In genomic region chr10:88849224-88849623, GRCh38 we compare ENCODE assay signal across 16 cellular contexts. TPM values are rescaled to one million over a fixed set of nuclear protein-coding genes. Genes with fewer than 3 reads are reported as not detected.
DNase-seq lines count a peak whose midpoint lies in the region; ATAC-seq and TF ChIP-seq lines count a peak whose summit lies in the region.
"Had no signal": no experiment of that assay in that cellular context is flagged by ENCODE, and none has a peak within 500 bp of the region (broad histone marks: within the 10 kb centered on the region; RNA-seq: fewer than 3 reads in every experiment).

No MANE protein-coding gene starts in this region.

- CTCF ChIA-PET in PC-9 (lab: Charles Lee): interaction anchor here (1.2 kb wide), 1 partner anchor 83 kb away, joined by 5 read pairs; no protein-coding TSS in a partner anchor

- intact Hi-C loops in PC-9 (cut with micrococcal nuclease; ENCODE audit: unreplicated experiment): no loop called here
- intact Hi-C loops in left lung (cut with DNase I): no loop called here

- H3K9me2 ChIP-seq in PC-9 (ENCODE audit: insufficient read depth): no peaks in the 10 kb centered on the region

- peaks cover 24% of the 10 kb centered on the region for H3K4me1 Mint-ChIP-seq in activated T-cell treated with anti-CD3 and anti-CD28 coated beads, Interleukin-2, amount 50 U/mL, for 24 hours (ENCODE audit: low read depth)

- peaks cover 6% of the 10 kb centered on the region; the same call in 1 of the 2 replicates for H3K9me3 ChIP-seq in PC-9 (ENCODE audit: insufficient read depth, low read depth)
- no peaks in the 10 kb centered on the region for H3K9me3 ChIP-seq in left lung

- no peaks in the 10 kb centered on the region for H4K20me1 ChIP-seq in PC-9 (ENCODE audit: insufficient read depth)

- TF ChIP-seq CTCF in PC-9 (conservative IDR thresholded peaks at IDR 0.05): no peak
- TF ChIP-seq CTCF in left lung (IDR thresholded peaks at IDR 0.05): no peak

- H3K4me1 ChIP-seq in PC-9 (replicated peaks; ENCODE audit: insufficient read depth) (peaks cover 52% of the 10 kb centered on the region), left lung (peaks cover 7 to 65% of the 10 kb centered on the region in 2 donors)

- H3K27me3 Mint-ChIP-seq in activated T-cell treated with anti-CD3 and anti-CD28 coated beads, Interleukin-2, amount 50 U/mL, for 24 hours: peaks cover 5% of the 10 kb centered on the region

- peaks cover 35% of the 10 kb centered on the region for H3K79me2 ChIP-seq in PC-9 (ENCODE audit: low read depth)

- peak overlapping the region; percentile 92 for H3K27ac Mint-ChIP-seq in activated T-cell treated with anti-CD3 and anti-CD28 coated beads, Interleukin-2, amount 50 U/mL, for 24 hours

- no TSS peak for BruUV-seq in PC-9 (replicated peaks; lab: Mats Ljungman, UMichigan)

- peak overlapping the region; percentile 21 for H3K4me3 Mint-ChIP-seq in activated T-cell treated with anti-CD3 and anti-CD28 coated beads, Interleukin-2, amount 50 U/mL, for 24 hours
- H3K4me3 Mint-ChIP-seq: activated naive CD4-positive, alpha-beta T cell treated with anti-CD3 and anti-CD28 coated beads, Interleukin-2, amount 50 U/mL, for 24 hours had no signal

- H3K9me3 Mint-ChIP-seq in activated T-cell treated with anti-CD3 and anti-CD28 coated beads, Interleukin-2, amount 50 U/mL, for 24 hours: no peaks in the 10 kb centered on the region
- H3K9me3 Mint-ChIP-seq: activated naive CD4-positive, alpha-beta T cell treated with anti-CD3 and anti-CD28 coated beads, Interleukin-2, amount 50 U/mL, for 24 hours had no signal

- H3K4me2 ChIP-seq in PC-9: peak overlapping the region; percentile 92

- H3K27me3 ChIP-seq in PC-9 (ENCODE audit: insufficient read depth, low read depth) (no peaks in the 10 kb centered on the region), left lung (no peaks in the 10 kb centered on the region)

- no peaks in the 10 kb centered on the region for H3K36me3 Mint-ChIP-seq in activated T-cell treated with anti-CD3 and anti-CD28 coated beads, Interleukin-2, amount 50 U/mL, for 24 hours (ENCODE audit: low read depth)
- H3K36me3 Mint-ChIP-seq: activated naive CD4-positive, alpha-beta T cell treated with anti-CD3 and anti-CD28 coated beads, Interleukin-2, amount 50 U/mL, for 24 hours had no signal

- DNase-seq in activated T-cell treated with anti-CD3 and anti-CD28 coated beads, Interleukin-2, amount 50 U/mL, for 24 hours: no peak
- DNase-seq in activated T-cell treated with anti-CD3 and anti-CD28 coated beads, Interleukin-2, amount 50 U/mL, for 48 hours: no peak
- DNase-seq in PC-9 (no peak), epithelial cell of prostate (ENCODE audit: low read depth, low spot score) (no peak), left lung (no peak)
- no peak for DNase-seq in stimulated activated naive CD8-positive, alpha-beta T cell treated with anti-CD3 and anti-CD28 coated beads, Interleukin-15, Interleukin-2, amounts not matched to agents 100 U/mL and 50 U/mL, for 24 hours
- DNase-seq: activated CD4-positive, CD25-positive, alpha-beta regulatory T cell; DND-41; glutamatergic neuron; NCI-H146; NCI-H774; stimulated activated CD4-positive, alpha-beta T cell treated with anti-CD3 and anti-CD28 coated beads, Interleukin-12 subunit alpha, Interleukin-12 subunit beta, amount 100 ng/mL, for 4 hours had no signal

- POLR2A ChIA-PET in PC-9 (lab: Charles Lee; ENCODE audit: unreplicated experiment): no interaction called here

- H3K4me3 ChIP-seq in PC-9 (peak overlapping the region; percentile 31; the same call in 1 of the 2 replicates), left lung (peak overlapping the region in 1 of 2 donors; percentile 42)
- H3K4me3 ChIP-seq: SK-N-MC had no signal

- H2AFZ ChIP-seq in PC-9: no peak overlapping the region

- H3K36me3 ChIP-seq in PC-9 (ENCODE audit: low read depth): no peaks in the 10 kb centered on the region
- H3K36me3 ChIP-seq in left lung: no peaks in the 10 kb centered on the region

- H3K27ac ChIP-seq in PC-9 (peak overlapping the region; percentile 92), epithelial cell of prostate (peak overlapping the region; percentile 80), left lung (peak overlapping the region in 1 of 2 donors; percentile 83)
- H3K27ac ChIP-seq: SK-N-MC had no signal

- peak; percentile 85 for ATAC-seq in stimulated activated naive CD8-positive, alpha-beta T cell treated with anti-CD3 and anti-CD28 coated beads, Interleukin-15, Interleukin-2, amounts not matched to agents 100 U/mL and 50 U/mL, for 24 hours
- ATAC-seq in left lung (no peak), GM21619 (IDR thresholded peaks at IDR 0.05; ENCODE audit: unreplicated experiment) (no peak), HG03025 (IDR thresholded peaks at IDR 0.05; ENCODE audit: low FRiP score, unreplicated experiment) (no peak)

- peaks cover 29% of the 10 kb centered on the region; the same call in 1 of the 2 replicates for H3F3A ChIP-seq in PC-9 (ENCODE audit: insufficient read depth, low read depth)

RNA-seq across cellular contexts. Expression of gene ANKRD22, which starts 2.4 kb away (rescaled TPM):
- total RNA-seq in PC-9 (2021) (3.8 and 4.9 TPM in 2 replicates), left lung (1 to 10 TPM; 5.1 to 8.9 TPM)

RNA-seq across cellular contexts. Expression of gene STAMBPL1, which starts 30.8 kb away (rescaled TPM):
- total RNA-seq in PC-9 (2021) (7.4 and 7.6 TPM in 2 replicates), left lung (10 to 100 TPM in 1 of 2 donors, 1 to 10 TPM in 1; 9.9 to 11.4 TPM)

RNA-seq across cellular contexts. Expression of gene LIPM, which starts 46.7 kb away (rescaled TPM):
- not detected in 2 replicates for total RNA-seq in PC-9 (2021)
- total RNA-seq in left lung: not detected
